ENCODE assay signal across 8 cellular contexts in the genomic region with DNA sequence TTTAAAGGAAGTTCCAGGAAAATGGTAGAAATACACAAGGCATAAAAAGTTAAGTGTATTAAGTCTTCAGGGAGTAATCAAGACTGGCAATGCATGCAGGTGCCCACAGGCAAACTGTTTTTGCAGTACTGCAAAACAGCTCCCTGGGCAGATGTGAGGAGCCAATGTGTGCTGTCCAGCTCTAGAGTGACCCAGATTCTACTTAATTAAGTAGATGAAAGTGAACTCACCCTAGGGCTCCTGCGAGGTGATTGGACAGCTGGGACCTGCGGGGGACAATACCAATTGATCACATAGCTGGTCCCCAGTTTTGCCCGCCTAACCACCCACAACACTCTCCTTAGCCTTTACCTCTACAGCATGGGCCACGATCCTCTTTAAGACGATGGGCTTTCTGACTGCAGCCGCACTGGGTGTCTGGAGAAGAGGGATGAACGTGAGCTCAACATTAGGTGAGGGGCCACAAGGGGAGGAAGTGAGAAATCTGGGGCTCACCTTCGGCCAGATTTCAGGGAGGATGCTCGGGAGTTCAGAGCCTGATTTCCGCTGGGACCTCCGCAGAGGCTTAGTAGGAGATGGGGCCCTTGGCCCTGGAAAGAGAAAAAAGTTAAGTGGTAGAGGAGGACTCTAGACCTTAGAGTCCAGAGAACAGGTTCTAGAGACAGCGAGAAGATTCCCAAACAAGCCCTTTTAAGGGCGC. TPM values are rescaled to one million over a fixed set of nuclear protein-coding genes. Genes with fewer than 3 reads are reported as not detected.
DNase-seq lines count a peak whose midpoint lies in the region; ATAC-seq and TF ChIP-seq lines count a peak whose summit lies in the region.

No MANE protein-coding gene starts in this region.

- in situ Hi-C loops in GM23248 (cut with MboI): no loop called here

- H3K36me3 ChIP-seq in CD8-positive, alpha-beta memory T cell (ENCODE audit: insufficient read depth, low read length): peaks cover 13% of the 10 kb centered on the region
- H3K36me3 ChIP-seq in GM23248 (ENCODE audit: low read depth): peaks cover 9% of the 10 kb centered on the region; the same call in 1 of the 2 replicates
- H3K36me3 ChIP-seq in SJCRH30: peaks cover 36% of the 10 kb centered on the region
- H3K36me3 ChIP-seq in spleen: peaks cover 0 to 52% (median 29%) of the 10 kb centered on the region in 6 donors
- no peaks in the 10 kb centered on the region for H3K36me3 ChIP-seq in aorta (ENCODE audit: control insufficient read depth in 1 of 2, insufficient read depth in 2 of 2, low read length in 1 of 2)

- H3K4me2 ChIP-seq in GM23248 (ENCODE audit: unreplicated experiment): peak overlapping the region; percentile 79

- H3K79me2 ChIP-seq in GM23248 (ENCODE audit: insufficient read depth): peaks cover 65% of the 10 kb centered on the region

- no peak for DNase-seq in CD8-positive, alpha-beta memory T cell
- DNase-seq in GM23248 (peak; percentile 30), SJCRH30 (no peak), foreskin keratinocyte (no peak), spleen (no peak), SHP77 treated with DMSO at 0.1 percent for 48 hours (lab: John Stamatoyannopoulos, UW) (no peak), NCI-H2171 (lab: John Stamatoyannopoulos, UW) (no peak), aorta (no peak)

- H3K4me3 ChIP-seq in CD8-positive, alpha-beta memory T cell (ENCODE audit: low read length): peak overlapping the region; percentile 86
- H3K4me3 ChIP-seq in GM23248 (peak overlapping the region; percentile 93), SJCRH30 (peak overlapping the region; percentile 84), spleen (peak overlapping the region; percentile 40 to 89 (median 74)), aorta (ENCODE audit: low read length in 2 of 2) (peak overlapping the region in 1 of 2 donors; percentile 14)

- peak overlapping the region; percentile 96 to 99 (median 97) for H3K27ac Mint-ChIP-seq in CD8-positive, alpha-beta memory T cell

- TF ChIP-seq CTCF in foreskin keratinocyte (conservative IDR thresholded peaks at IDR 0.05) (no peak), spleen (IDR thresholded peaks at IDR 0.05 in 8 of 11, conservative IDR thresholded peaks at IDR 0.05 in 3 of 11) (no peak)

- peaks cover 0 to 2% of the 10 kb centered on the region in 2 donors for H3K27me3 Mint-ChIP-seq in CD8-positive, alpha-beta memory T cell

- POLR2A ChIA-PET in CD8-positive, alpha-beta memory T cell (lab: Charles Lee): no interaction called here

- H3K27ac ChIP-seq in CD8-positive, alpha-beta memory T cell (ENCODE audit: low read depth, low read length): peak overlapping the region; percentile 91
- peak overlapping the region; percentile 89 for H3K27ac ChIP-seq in GM23248
- peak overlapping the region; percentile 83 for H3K27ac ChIP-seq in SJCRH30
- H3K27ac ChIP-seq in foreskin keratinocyte: peak overlapping the region; percentile 85
- peak overlapping the region; percentile 91 to 98 (median 94) for H3K27ac ChIP-seq in spleen
- H3K27ac ChIP-seq in aorta (ENCODE audit: low read depth in 1 of 2, low read length in 2 of 2): no peak overlapping the region

- ATAC-seq in foreskin keratinocyte: no peak
- ATAC-seq in aorta (ENCODE audit: low FRiP score): no peak

- TF ChIP-seq POLR2A in spleen (IDR thresholded peaks at IDR 0.05): no peak

- H3K9me3 ChIP-seq in CD8-positive, alpha-beta memory T cell (ENCODE audit: low read length): no peaks in the 10 kb centered on the region
- no peaks in the 10 kb centered on the region for H3K9me3 ChIP-seq in GM23248 (ENCODE audit: low read depth)
- no peaks in the 10 kb centered on the region for H3K9me3 ChIP-seq in SJCRH30 (replicated peaks)
- H3K9me3 ChIP-seq in spleen: no peaks in the 10 kb centered on the region
- H3K9me3 ChIP-seq in aorta (ENCODE audit: control insufficient read depth, low read length): no peaks in the 10 kb centered on the region

- no peaks in the 10 kb centered on the region for H4K20me1 ChIP-seq in GM23248 (ENCODE audit: insufficient read depth)

- H3F3A ChIP-seq in GM23248 (ENCODE audit: insufficient read depth): no peaks in the 10 kb centered on the region

- CTCF ChIA-PET in CD8-positive, alpha-beta memory T cell (lab: Charles Lee): interaction anchor here (1.1 to 2.4 kb wide), 4 partner anchors 16 to 70 kb away, joined by 3 to 13 read pairs (median 4); a partner anchor contains a TSS

- H3K9me2 ChIP-seq in GM23248 (ENCODE audit: insufficient read depth): no peaks in the 10 kb centered on the region

- peaks cover 23 to 36% (median 31%) of the 10 kb centered on the region in 3 donors for H3K4me1 Mint-ChIP-seq in CD8-positive, alpha-beta memory T cell

- H3K4me3 Mint-ChIP-seq in CD8-positive, alpha-beta memory T cell: peak overlapping the region; percentile 91 to 96 (median 92)

- H3K9ac ChIP-seq in GM23248: peak overlapping the region; percentile 94

- peaks cover 4 to 40% (median 5%) of the 10 kb centered on the region in 3 donors for H3K36me3 Mint-ChIP-seq in CD8-positive, alpha-beta memory T cell

- peaks cover 29% of the 10 kb centered on the region for H3K4me1 ChIP-seq in CD8-positive, alpha-beta memory T cell (ENCODE audit: insufficient read depth, low read length)
- H3K4me1 ChIP-seq in GM23248 (ENCODE audit: insufficient read depth) (0 out of 2 replicates have a peak, but pooled peaks cover 5% of the 10 kb centered on the region), SJCRH30 (peaks cover 5% of the 10 kb centered on the region), foreskin keratinocyte (no peaks in the 10 kb centered on the region), spleen (peaks cover 16 to 51% (median 26%) of the 10 kb centered on the region in 6 donors), aorta (ENCODE audit: control insufficient read depth in 1 of 2, insufficient read depth in 2 of 2, low read length in 2 of 2) (no peaks in the 10 kb centered on the region)

- H3K9me3 Mint-ChIP-seq in CD8-positive, alpha-beta memory T cell: no peaks in the 10 kb centered on the region

- WGBS in GM23248 (ENCODE audit: low coverage in 1 of 2, low lambda C conversion rate in 2 of 2, missing lambda C conversion rate in 2 of 2), 2 experiments: 5 to 6% methylated on average over 13 of the region's 13 CpGs
- WGBS in spleen, 5 donors: 4 to 12% (median 7%) methylated on average over 13 of the region's 13 CpGs
- 3 to 4% methylated on average over 13 of the region's 13 CpGs for WGBS in aorta, 2 donors

- H2AFZ ChIP-seq in GM23248: peak overlapping the region; percentile 93

- intact Hi-C loops in spleen (cut with DNase I; ENCODE audit: low total_unique reads) (no loop called here), aorta (cut with DNase I) (loop anchor here (5.0 to 10.0 kb wide), 2 partner anchors 39 to 58 kb away; a partner anchor contains a TSS)

- H3K27me3 ChIP-seq in CD8-positive, alpha-beta memory T cell (ENCODE audit: insufficient read depth, low read length, poor library complexity, severe bottlenecking): no peaks in the 10 kb centered on the region
- no peaks in the 10 kb centered on the region for H3K27me3 ChIP-seq in GM23248 (replicated peaks; ENCODE audit: insufficient read depth)
- H3K27me3 ChIP-seq in SJCRH30: no peaks in the 10 kb centered on the region
- H3K27me3 ChIP-seq in foreskin keratinocyte: no peaks in the 10 kb centered on the region
- H3K27me3 ChIP-seq in spleen (replicated peaks in 1 of 7): no peaks in the 10 kb centered on the region
- no peaks in the 10 kb centered on the region for H3K27me3 ChIP-seq in aorta (ENCODE audit: control insufficient read depth in 1 of 2, insufficient read depth in 2 of 2, low read length in 1 of 2)

RNA-seq across cellular contexts. Expression of a gene that starts 0.6 kb away (rescaled TPM):
- 10 to 100 TPM; 94.9 to 98.8 TPM for total RNA-seq in CD8-positive, alpha-beta memory T cell
- 0.54 TPM for polyA plus RNA-seq in CD8-positive, alpha-beta memory T cell
- total RNA-seq in GM23248 (2014; rRNA removed; shearing (Covaris generic)): 16.8 and 17.5 TPM in 2 replicates
- 11.9 and 12.4 TPM in 2 replicates for polyA plus RNA-seq in GM23248 (2016; fragmentation: Nextera tagmentation; extraction: Ambion mirVana)
- 80.6 and 87.3 TPM in 2 replicates for total RNA-seq in SJCRH30 (2014; rRNA removed; shearing (Covaris generic))
- total RNA-seq in foreskin keratinocyte: 37.4 and 42.8 TPM in 2 replicates
- polyA plus RNA-seq in foreskin keratinocyte: 33.3 and 43.4 TPM in 2 replicates
- total RNA-seq in spleen: 10 to 100 TPM in 1 of 7 donors, 1 to 10 TPM in 6; 2.4 to 11.1 (median 7.0) TPM
- 1 to 10 TPM; 1.5 to 5.9 (median 4.6) TPM for polyA plus RNA-seq in spleen
- total RNA-seq in aorta: 1 to 10 TPM in 1 of 2 donors, under 1 TPM in 1; 0.81 to 1.0 TPM
- 1 to 10 TPM in 1 of 2 donors, under 1 TPM in 1; 1.00 to 2.5 TPM for polyA plus RNA-seq in aorta

RNA-seq across cellular contexts. Expression of a gene that starts 0.7 kb away (rescaled TPM):
- total RNA-seq in CD8-positive, alpha-beta memory T cell: 10 to 100 TPM; 30.8 to 33.5 TPM
- 24.4 TPM for polyA plus RNA-seq in CD8-positive, alpha-beta memory T cell
- 55.2 and 66.8 TPM in 2 replicates for total RNA-seq in GM23248 (2014; rRNA removed; shearing (Covaris generic))
- polyA plus RNA-seq in GM23248 (2016; fragmentation: Nextera tagmentation; extraction: Ambion mirVana) (62.8 and 64.9 TPM in 2 replicates), foreskin keratinocyte (48.3 and 57.2 TPM in 2 replicates), spleen (10 to 100 TPM; 25.8 to 52.0 (median 40.0) TPM), aorta (10 to 100 TPM; 24.9 to 69.9 TPM)
- 17.6 and 19.2 TPM in 2 replicates for total RNA-seq in SJCRH30 (2014; rRNA removed; shearing (Covaris generic))
- total RNA-seq in foreskin keratinocyte (35.4 and 39.8 TPM in 2 replicates), spleen (10 to 100 TPM; 23.5 to 43.7 (median 29.1) TPM), aorta (10 to 100 TPM; 31.5 to 35.0 TPM)

RNA-seq across cellular contexts. Expression of a gene that starts 12.7 kb away (rescaled TPM):
- 100 to 1,000 TPM; 120 to 131 TPM for total RNA-seq in CD8-positive, alpha-beta memory T cell
- polyA plus RNA-seq in CD8-positive, alpha-beta memory T cell: 99.1 TPM
- 285 and 339 TPM in 2 replicates for total RNA-seq in GM23248 (2014; rRNA removed; shearing (Covaris generic))
- polyA plus RNA-seq in GM23248 (2016; fragmentation: Nextera tagmentation; extraction: Ambion mirVana): 30.7 and 37.1 TPM in 2 replicates
- 59.6 and 86.6 TPM in 2 replicates for total RNA-seq in SJCRH30 (2014; rRNA removed; shearing (Covaris generic))
- 59.1 and 61.5 TPM in 2 replicates for total RNA-seq in foreskin keratinocyte
- 68.5 and 74.6 TPM in 2 replicates for polyA plus RNA-seq in foreskin keratinocyte
- total RNA-seq in spleen: 100 to 1,000 TPM; 103 to 570 (median 146) TPM
- polyA plus RNA-seq in spleen: 100 to 1,000 TPM; 118 to 157 (median 152) TPM
- total RNA-seq in aorta: 100 to 1,000 TPM; 101 to 121 TPM
- polyA plus RNA-seq in aorta: 100 to 1,000 TPM in 1 of 2 donors, 10 to 100 TPM in 1; 73.0 to 191 TPM

RNA-seq across cellular contexts. Expression of a gene that starts 24.9 kb away (rescaled TPM):
- 10 to 100 TPM; 10.8 to 13.3 TPM for total RNA-seq in CD8-positive, alpha-beta memory T cell
- polyA plus RNA-seq in CD8-positive, alpha-beta memory T cell: 17.0 TPM
- 37.7 and 40.7 TPM in 2 replicates for total RNA-seq in GM23248 (2014; rRNA removed; shearing (Covaris generic))
- 26.6 and 27.9 TPM in 2 replicates for polyA plus RNA-seq in GM23248 (2016; fragmentation: Nextera tagmentation; extraction: Ambion mirVana)
- not detected in 2 replicates for total RNA-seq in SJCRH30 (2014; rRNA removed; shearing (Covaris generic))
- total RNA-seq in foreskin keratinocyte: 5.6 and 11.7 TPM in 2 replicates
- 6.4 and 12.7 TPM in 2 replicates for polyA plus RNA-seq in foreskin keratinocyte
- total RNA-seq in spleen: 10 to 100 TPM; 13.0 to 45.2 (median 23.3) TPM
- polyA plus RNA-seq in spleen: 10 to 100 TPM; 19.2 to 19.5 (median 19.2) TPM
- 10 to 100 TPM; 14.1 to 29.4 TPM for total RNA-seq in aorta
- polyA plus RNA-seq in aorta: 10 to 100 TPM; 25.8 to 45.9 TPM

RNA-seq across cellular contexts. Expression of a gene that starts 28.4 kb away (rescaled TPM):
- 10 to 100 TPM; 17.8 to 17.9 TPM for total RNA-seq in CD8-positive, alpha-beta memory T cell
- 11.1 TPM for polyA plus RNA-seq in CD8-positive, alpha-beta memory T cell
- 0.65 and 0.89 TPM in 2 replicates for total RNA-seq in GM23248 (2014; rRNA removed; shearing (Covaris generic))
- polyA plus RNA-seq in GM23248 (2016; fragmentation: Nextera tagmentation; extraction: Ambion mirVana): 2.5 and 2.6 TPM in 2 replicates
- total RNA-seq in SJCRH30 (2014; rRNA removed; shearing (Covaris generic)): 2.9 and 3.7 TPM in 2 replicates
- total RNA-seq in foreskin keratinocyte: 8.2 and 12.7 TPM in 2 replicates
- 12.6 and 16.5 TPM in 2 replicates for polyA plus RNA-seq in foreskin keratinocyte
- total RNA-seq in spleen: 10 to 100 TPM in 6 of 7 donors, 1 to 10 TPM in 1; 8.9 to 29.7 (median 13.9) TPM
- polyA plus RNA-seq in spleen: 10 to 100 TPM; 14.1 to 16.9 (median 14.5) TPM
- total RNA-seq in aorta: 1 to 10 TPM; 5.2 to 7.2 TPM
- 10 to 100 TPM in 1 of 2 donors, 1 to 10 TPM in 1; 4.0 to 11.8 TPM for polyA plus RNA-seq in aorta

Comparison
In these comparisons a context has a peak if more than half of its experiments do, and no peak if none do; other contexts are left out.
1. H3K27ac ChIP-seq: peak in CD8-positive, alpha-beta memory T cell (single experiment), GM23248 (single experiment), SJCRH30 (single experiment), foreskin keratinocyte (single experiment) and spleen (8 of 8); none in aorta (0 of 2).